ENCODE assay signal across 8 cellular contexts in the genomic region with DNA sequence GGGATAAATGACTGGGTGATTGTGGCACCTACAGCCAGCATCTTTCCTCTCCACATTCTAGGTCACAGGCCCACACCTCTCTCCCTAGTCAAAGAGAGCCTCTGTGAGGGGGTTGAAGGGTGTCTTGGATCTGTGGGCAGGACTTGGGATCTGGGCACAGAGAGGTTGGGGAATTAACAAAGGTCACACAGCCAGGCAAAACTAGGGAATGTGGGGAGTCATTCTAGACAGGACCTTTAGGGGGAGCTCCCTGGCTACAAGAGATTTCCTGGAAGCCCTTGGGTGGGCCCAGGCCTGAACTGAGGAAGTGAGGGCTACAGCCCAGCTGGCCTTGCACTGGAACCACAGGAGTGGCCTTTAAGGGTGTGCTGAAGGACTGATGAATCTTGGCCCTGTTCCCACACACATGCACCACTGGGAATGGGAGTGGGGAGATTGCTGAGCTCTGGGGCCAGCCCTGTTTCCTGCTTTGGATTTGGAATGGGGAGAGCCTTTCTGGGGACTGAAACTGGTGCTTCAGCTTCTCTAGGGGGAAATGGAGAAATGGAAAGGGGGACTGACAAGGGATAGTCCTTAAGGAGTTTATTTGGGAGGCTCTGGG. TPM values are rescaled to one million over a fixed set of nuclear protein-coding genes. Genes with fewer than 3 reads are reported as not detected.
DNase-seq lines count a peak whose midpoint lies in the region; ATAC-seq and FAIRE-seq lines count a peak whose summit lies in the region.

No MANE protein-coding gene starts in this region.

- H3K9me3 ChIP-seq in adipocyte (ENCODE audit: control insufficient read depth, low read length), result no peaks in the 10 kb centered on the region

- peaks cover 58% of the 10 kb centered on the region for H3K4me1 ChIP-seq in adipocyte (ENCODE audit: control insufficient read depth, insufficient read depth, low read length)

- peak; percentile 77 for DNase-seq in CD1c-positive myeloid dendritic cell (ENCODE audit: extremely low spot score)
- no peak for DNase-seq in GM19239 (ENCODE audit: insufficient read length, low spot score)
- DNase-seq in NCI-H69 (lab: John Stamatoyannopoulos, UW), result peak; percentile 92
- peak; percentile 86 for DNase-seq in adipocyte (ENCODE audit: low read depth)
- DNase-seq in cardiac septum (ENCODE audit: low spot score), result peak; percentile 92
- peak; percentile 49 for DNase-seq in pulmonary artery endothelial cell (ENCODE audit: low read depth, low spot score)
- DNase-seq in HuH-7.5 (ENCODE audit: low spot score), result no peak

- peak overlapping the region; percentile 78 for H3K4me3 ChIP-seq in adipocyte (ENCODE audit: low read length)

- peak overlapping the region; percentile 74 for H3K9ac ChIP-seq in adipocyte (ENCODE audit: low read length)

- no peak for ATAC-seq in HG02973 (IDR thresholded peaks at IDR 0.05; ENCODE audit: unreplicated experiment)

- FAIRE-seq in GM19239 (lab: Jason Lieb, UNC), result peak; percentile 71

- intact Hi-C loops in cardiac septum (cut with DNase I), result loop anchor here (1.0 kb wide), 1 partner anchor 54 kb away; no protein-coding TSS in a partner anchor

- H3K27me3 ChIP-seq in adipocyte (replicated peaks; ENCODE audit: control insufficient read depth, insufficient read depth, low read length), result no peaks in the 10 kb centered on the region

- no peaks in the 10 kb centered on the region for H3K36me3 ChIP-seq in adipocyte (ENCODE audit: control insufficient read depth, insufficient read depth, low read length, severe bottlenecking)

RNA-seq across cellular contexts. Expression of gene CXXC5, which starts 12.4 kb away (rescaled TPM):
- total RNA-seq in cardiac septum (49.3 TPM), pulmonary artery endothelial cell (12.0 and 14.6 TPM in 2 replicates)

Comparison
In these comparisons a context has a peak if more than half of its experiments do, and no peak if none do; other contexts are left out.
1. DNase-seq: peak in CD1c-positive myeloid dendritic cell (single experiment), NCI-H69 (single experiment), adipocyte (single experiment), cardiac septum (single experiment) and pulmonary artery endothelial cell (single experiment); none in GM19239 (single experiment) and HuH-7.5 (single experiment).